8 cellular contexts compared by ENCODE assay signal in genomic region chrX:9372866-9373265, GRCh38.
"Had no signal": no experiment of that assay in that cellular context is flagged by ENCODE, and none has a peak within 500 bp of the region (broad histone marks: within the 10 kb centered on the region; RNA-seq: fewer than 3 reads in every experiment).

No MANE protein-coding gene starts in this region.

- H3K4me1 Mint-ChIP-seq: IgD-negative memory B cell had no signal

- FAIRE-seq: HTR-8/SVneo had no signal

- H3K9me3 ChIP-seq: HAP-1 had no signal

- H3K4me3 ChIP-seq: GM23248, HAP-1 had no signal

- H3K9ac ChIP-seq: GM23248 had no signal

- H3K27ac ChIP-seq: GM23248 had no signal

- H2AFZ ChIP-seq: GM23248 had no signal

- ATAC-seq: HCT116 had no signal

- H3K36me3 ChIP-seq: HAP-1 had no signal

- H3K36me3 Mint-ChIP-seq: IgD-negative memory B cell had no signal

- H3K27ac Mint-ChIP-seq: HFFc6, IgD-negative memory B cell had no signal

- H3K4me3 Mint-ChIP-seq: HFFc6, IgD-negative memory B cell had no signal

- H3K9me3 Mint-ChIP-seq: HFFc6 had no signal

- DNase-seq: GM23248, GOT3, H7, HFFc6 had no signal
